ENCODE assay signal across 1 cellular context in genomic region chr17:49407981-49408501, GRCh38.
TF ChIP-seq lines count a peak whose summit lies in the region.

No MANE protein-coding gene starts in this region.

TF ChIP-seq in GM23338, 12 proteins besides CTCF, POLR2A, EP300 and RAD21 (continued from another document):
- TF ChIP-seq ZNF462 (CRISPR knock-in tag; IDR thresholded peaks at IDR 0.05) = no peak
- no peak for TF ChIP-seq ZNF114 (CRISPR knock-in tag; IDR thresholded peaks at IDR 0.05)
- TF ChIP-seq NANOG (IDR thresholded peaks at IDR 0.05; ENCODE audit: borderline replicate concordance) = no peak
- TF ChIP-seq JUNB (IDR thresholded peaks at IDR 0.05; ENCODE audit: unreplicated experiment) = no peak
- no peak for TF ChIP-seq ZNF331 (CRISPR knock-in tag; IDR thresholded peaks at IDR 0.05; ENCODE audit: low read depth)
- no peak for TF ChIP-seq EZH2 (IDR thresholded peaks at IDR 0.05; ENCODE audit: low read depth, unreplicated experiment)
